In the genomic region with DNA sequence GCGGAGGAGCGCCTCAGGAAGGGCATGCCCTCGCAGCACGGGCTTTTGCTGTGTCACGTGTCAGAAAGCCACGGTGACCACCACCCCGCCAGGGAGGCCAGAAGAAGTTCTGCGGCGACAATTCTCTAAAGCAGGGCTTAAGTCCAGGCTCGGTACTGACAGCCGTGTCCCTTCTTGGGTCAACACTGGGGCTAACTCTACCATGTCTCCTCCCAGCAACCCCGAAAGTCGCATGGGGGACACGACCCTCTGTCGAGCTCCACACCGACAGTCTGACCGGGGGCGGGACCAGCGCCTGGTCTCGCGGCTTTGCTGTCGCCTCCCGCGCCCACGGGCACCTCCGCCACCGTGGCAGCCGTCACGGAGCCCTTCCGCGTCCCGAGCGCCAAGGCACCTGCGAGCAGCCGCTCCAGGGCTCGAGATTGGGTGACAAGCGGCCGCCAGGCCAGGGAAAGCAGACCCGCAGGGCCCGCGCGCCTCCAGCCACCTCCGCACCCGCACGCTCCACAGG, we compare ENCODE assay signal across 1 cellular context.
A peak's percentile ranks its signal among the peaks of the same experiment; 100 is the strongest.
TF ChIP-seq lines count a peak whose summit lies in the region.

No MANE protein-coding gene starts in this region.

TF ChIP-seq in HepG2, 621 proteins besides CTCF, POLR2A, EP300 and RAD21 (continued from another document and continues in another):
- TF ChIP-seq, protein P1, sequence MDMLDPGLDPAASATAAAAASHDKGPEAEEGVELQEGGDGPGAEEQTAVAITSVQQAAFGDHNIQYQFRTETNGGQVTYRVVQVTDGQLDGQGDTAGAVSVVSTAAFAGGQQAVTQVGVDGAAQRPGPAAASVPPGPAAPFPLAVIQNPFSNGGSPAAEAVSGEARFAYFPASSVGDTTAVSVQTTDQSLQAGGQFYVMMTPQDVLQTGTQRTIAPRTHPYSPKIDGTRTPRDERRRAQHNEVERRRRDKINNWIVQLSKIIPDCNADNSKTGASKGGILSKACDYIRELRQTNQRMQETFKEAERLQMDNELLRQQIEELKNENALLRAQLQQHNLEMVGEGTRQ (IDR thresholded peaks at IDR 0.05; ENCODE audit: low read depth, low read length) = peak; percentile 78
- TF ChIP-seq, protein P1 (CRISPR knock-in tag; IDR thresholded peaks at IDR 0.05; ENCODE audit: borderline replicate concordance) = peak; percentile 77; the same call in 1 of the 2 replicates
- TF ChIP-seq ZNF33B (CRISPR knock-in tag; IDR thresholded peaks at IDR 0.05) = no peak
- TF ChIP-seq SP2 (CRISPR knock-in tag; IDR thresholded peaks at IDR 0.05) = peak; percentile 62; the same call in 1 of the 2 replicates
- no peak; the same call in 1 of the 2 replicates for TF ChIP-seq ZNF430 (CRISPR knock-in tag; IDR thresholded peaks at IDR 0.05)
- TF ChIP-seq BORCS8-MEF2B (CRISPR knock-in tag; IDR thresholded peaks at IDR 0.05) = no peak
- TF ChIP-seq FOXO1 (CRISPR knock-in tag; IDR thresholded peaks at IDR 0.05) = no peak
- TF ChIP-seq, protein P2, sequence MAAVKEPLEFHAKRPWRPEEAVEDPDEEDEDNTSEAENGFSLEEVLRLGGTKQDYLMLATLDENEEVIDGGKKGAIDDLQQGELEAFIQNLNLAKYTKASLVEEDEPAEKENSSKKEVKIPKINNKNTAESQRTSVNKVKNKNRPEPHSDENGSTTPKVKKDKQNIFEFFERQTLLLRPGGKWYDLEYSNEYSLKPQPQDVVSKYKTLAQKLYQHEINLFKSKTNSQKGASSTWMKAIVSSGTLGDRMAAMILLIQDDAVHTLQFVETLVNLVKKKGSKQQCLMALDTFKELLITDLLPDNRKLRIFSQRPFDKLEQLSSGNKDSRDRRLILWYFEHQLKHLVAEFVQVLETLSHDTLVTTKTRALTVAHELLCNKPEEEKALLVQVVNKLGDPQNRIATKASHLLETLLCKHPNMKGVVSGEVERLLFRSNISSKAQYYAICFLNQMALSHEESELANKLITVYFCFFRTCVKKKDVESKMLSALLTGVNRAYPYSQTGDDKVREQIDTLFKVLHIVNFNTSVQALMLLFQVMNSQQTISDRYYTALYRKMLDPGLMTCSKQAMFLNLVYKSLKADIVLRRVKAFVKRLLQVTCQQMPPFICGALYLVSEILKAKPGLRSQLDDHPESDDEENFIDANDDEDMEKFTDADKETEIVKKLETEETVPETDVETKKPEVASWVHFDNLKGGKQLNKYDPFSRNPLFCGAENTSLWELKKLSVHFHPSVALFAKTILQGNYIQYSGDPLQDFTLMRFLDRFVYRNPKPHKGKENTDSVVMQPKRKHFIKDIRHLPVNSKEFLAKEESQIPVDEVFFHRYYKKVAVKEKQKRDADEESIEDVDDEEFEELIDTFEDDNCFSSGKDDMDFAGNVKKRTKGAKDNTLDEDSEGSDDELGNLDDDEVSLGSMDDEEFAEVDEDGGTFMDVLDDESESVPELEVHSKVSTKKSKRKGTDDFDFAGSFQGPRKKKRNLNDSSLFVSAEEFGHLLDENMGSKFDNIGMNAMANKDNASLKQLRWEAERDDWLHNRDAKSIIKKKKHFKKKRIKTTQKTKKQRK (IDR thresholded peaks at IDR 0.05; ENCODE audit: low read length) = no peak
- peak; percentile 95 for TF ChIP-seq NR1H2 (CRISPR knock-in tag; IDR thresholded peaks at IDR 0.05; ENCODE audit: borderline replicate concordance, low read depth)
- TF ChIP-seq ELF4 (CRISPR knock-in tag; IDR thresholded peaks at IDR 0.05; ENCODE audit: borderline replicate concordance) = no peak
- peak; percentile 82; the same call in 1 of the 2 replicates for TF ChIP-seq ZNF737 (CRISPR knock-in tag; IDR thresholded peaks at IDR 0.05; ENCODE audit: borderline replicate concordance)
- TF ChIP-seq RBFOX2 (IDR thresholded peaks at IDR 0.05; ENCODE audit: low read depth, low read length) = no peak
- TF ChIP-seq, protein P3, sequence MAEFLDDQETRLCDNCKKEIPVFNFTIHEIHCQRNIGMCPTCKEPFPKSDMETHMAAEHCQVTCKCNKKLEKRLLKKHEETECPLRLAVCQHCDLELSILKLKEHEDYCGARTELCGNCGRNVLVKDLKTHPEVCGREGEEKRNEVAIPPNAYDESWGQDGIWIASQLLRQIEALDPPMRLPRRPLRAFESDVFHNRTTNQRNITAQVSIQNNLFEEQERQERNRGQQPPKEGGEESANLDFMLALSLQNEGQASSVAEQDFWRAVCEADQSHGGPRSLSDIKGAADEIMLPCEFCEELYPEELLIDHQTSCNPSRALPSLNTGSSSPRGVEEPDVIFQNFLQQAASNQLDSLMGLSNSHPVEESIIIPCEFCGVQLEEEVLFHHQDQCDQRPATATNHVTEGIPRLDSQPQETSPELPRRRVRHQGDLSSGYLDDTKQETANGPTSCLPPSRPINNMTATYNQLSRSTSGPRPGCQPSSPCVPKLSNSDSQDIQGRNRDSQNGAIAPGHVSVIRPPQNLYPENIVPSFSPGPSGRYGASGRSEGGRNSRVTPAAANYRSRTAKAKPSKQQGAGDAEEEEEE (CRISPR knock-in tag; IDR thresholded peaks at IDR 0.05; ENCODE audit: borderline replicate concordance) = peak; percentile 91; the same call in 1 of the 2 replicates
- TF ChIP-seq, protein P4, sequence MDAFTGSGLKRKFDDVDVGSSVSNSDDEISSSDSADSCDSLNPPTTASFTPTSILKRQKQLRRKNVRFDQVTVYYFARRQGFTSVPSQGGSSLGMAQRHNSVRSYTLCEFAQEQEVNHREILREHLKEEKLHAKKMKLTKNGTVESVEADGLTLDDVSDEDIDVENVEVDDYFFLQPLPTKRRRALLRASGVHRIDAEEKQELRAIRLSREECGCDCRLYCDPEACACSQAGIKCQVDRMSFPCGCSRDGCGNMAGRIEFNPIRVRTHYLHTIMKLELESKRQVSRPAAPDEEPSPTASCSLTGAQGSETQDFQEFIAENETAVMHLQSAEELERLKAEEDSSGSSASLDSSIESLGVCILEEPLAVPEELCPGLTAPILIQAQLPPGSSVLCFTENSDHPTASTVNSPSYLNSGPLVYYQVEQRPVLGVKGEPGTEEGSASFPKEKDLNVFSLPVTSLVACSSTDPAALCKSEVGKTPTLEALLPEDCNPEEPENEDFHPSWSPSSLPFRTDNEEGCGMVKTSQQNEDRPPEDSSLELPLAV (CRISPR knock-in tag; conservative IDR thresholded peaks at IDR 0.05; ENCODE audit: low read depth) = no peak
- TF ChIP-seq, protein P5, sequence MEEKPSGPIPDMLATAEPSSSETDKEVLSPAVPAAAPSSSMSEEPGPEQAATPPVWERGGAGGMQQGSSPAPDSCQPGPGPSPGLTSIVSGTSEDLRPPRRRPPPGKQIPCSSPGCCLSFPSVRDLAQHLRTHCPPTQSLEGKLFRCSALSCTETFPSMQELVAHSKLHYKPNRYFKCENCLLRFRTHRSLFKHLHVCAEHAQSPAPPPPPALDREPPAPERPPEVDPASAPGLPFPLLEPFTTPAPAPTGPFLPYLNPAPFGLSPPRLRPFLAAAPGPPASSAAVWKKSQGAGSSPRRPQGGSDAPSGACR (CRISPR knock-in tag; IDR thresholded peaks at IDR 0.05) = no peak
- TF ChIP-seq ZNF550 (CRISPR knock-in tag; IDR thresholded peaks at IDR 0.05; ENCODE audit: borderline replicate concordance) = peak; percentile 23; the same call in 1 of the 2 replicates
- TF ChIP-seq ETV6 (CRISPR knock-in tag; conservative IDR thresholded peaks at IDR 0.05) = no peak
- peak; percentile 13 for TF ChIP-seq MEIS1 (CRISPR knock-in tag; IDR thresholded peaks at IDR 0.05; ENCODE audit: borderline replicate concordance)
- TF ChIP-seq ZFP36L1 (CRISPR knock-in tag; IDR thresholded peaks at IDR 0.05) = no peak
- TF ChIP-seq ZNF563 (CRISPR knock-in tag; IDR thresholded peaks at IDR 0.05) = peak; percentile 36; the same call in 1 of the 2 replicates
- TF ChIP-seq, protein P6, sequence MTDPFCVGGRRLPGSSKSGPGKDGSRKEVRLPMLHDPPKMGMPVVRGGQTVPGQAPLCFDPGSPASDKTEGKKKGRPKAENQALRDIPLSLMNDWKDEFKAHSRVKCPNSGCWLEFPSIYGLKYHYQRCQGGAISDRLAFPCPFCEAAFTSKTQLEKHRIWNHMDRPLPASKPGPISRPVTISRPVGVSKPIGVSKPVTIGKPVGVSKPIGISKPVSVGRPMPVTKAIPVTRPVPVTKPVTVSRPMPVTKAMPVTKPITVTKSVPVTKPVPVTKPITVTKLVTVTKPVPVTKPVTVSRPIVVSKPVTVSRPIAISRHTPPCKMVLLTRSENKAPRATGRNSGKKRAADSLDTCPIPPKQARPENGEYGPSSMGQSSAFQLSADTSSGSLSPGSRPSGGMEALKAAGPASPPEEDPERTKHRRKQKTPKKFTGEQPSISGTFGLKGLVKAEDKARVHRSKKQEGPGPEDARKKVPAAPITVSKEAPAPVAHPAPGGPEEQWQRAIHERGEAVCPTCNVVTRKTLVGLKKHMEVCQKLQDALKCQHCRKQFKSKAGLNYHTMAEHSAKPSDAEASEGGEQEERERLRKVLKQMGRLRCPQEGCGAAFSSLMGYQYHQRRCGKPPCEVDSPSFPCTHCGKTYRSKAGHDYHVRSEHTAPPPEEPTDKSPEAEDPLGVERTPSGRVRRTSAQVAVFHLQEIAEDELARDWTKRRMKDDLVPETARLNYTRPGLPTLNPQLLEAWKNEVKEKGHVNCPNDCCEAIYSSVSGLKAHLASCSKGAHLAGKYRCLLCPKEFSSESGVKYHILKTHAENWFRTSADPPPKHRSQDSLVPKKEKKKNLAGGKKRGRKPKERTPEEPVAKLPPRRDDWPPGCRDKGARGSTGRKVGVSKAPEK (CRISPR knock-in tag; IDR thresholded peaks at IDR 0.05; ENCODE audit: borderline replicate concordance) = peak; percentile 5; the same call in 1 of the 2 replicates
- no peak for TF ChIP-seq SP5 (CRISPR knock-in tag; IDR thresholded peaks at IDR 0.05; ENCODE audit: borderline replicate concordance, low read depth)
- TF ChIP-seq, protein P7, sequence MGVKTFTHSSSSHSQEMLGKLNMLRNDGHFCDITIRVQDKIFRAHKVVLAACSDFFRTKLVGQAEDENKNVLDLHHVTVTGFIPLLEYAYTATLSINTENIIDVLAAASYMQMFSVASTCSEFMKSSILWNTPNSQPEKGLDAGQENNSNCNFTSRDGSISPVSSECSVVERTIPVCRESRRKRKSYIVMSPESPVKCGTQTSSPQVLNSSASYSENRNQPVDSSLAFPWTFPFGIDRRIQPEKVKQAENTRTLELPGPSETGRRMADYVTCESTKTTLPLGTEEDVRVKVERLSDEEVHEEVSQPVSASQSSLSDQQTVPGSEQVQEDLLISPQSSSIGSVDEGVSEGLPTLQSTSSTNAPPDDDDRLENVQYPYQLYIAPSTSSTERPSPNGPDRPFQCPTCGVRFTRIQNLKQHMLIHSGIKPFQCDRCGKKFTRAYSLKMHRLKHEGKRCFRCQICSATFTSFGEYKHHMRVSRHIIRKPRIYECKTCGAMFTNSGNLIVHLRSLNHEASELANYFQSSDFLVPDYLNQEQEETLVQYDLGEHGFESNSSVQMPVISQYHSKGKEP (CRISPR knock-in tag; IDR thresholded peaks at IDR 0.05) = no peak; the same call in 1 of the 2 replicates
- TF ChIP-seq ZNF616 (CRISPR knock-in tag; IDR thresholded peaks at IDR 0.05; ENCODE audit: low read depth) = no peak
- no peak for TF ChIP-seq PRPF4 (IDR thresholded peaks at IDR 0.05; ENCODE audit: low read depth, low read length, poor library complexity, severe bottlenecking)
- no peak for TF ChIP-seq SKI (IDR thresholded peaks at IDR 0.05; ENCODE audit: partially characterized antibody)
- TF ChIP-seq PHF21A (CRISPR knock-in tag; IDR thresholded peaks at IDR 0.05) = no peak
- no peak for TF ChIP-seq ZNF367 (CRISPR knock-in tag; IDR thresholded peaks at IDR 0.05; ENCODE audit: borderline replicate concordance)
- peak; percentile 82 for TF ChIP-seq AGO2 (optimal IDR thresholded peaks at IDR 0.05; ENCODE audit: low read depth, low read length)
- TF ChIP-seq U2AF1 (optimal IDR thresholded peaks at IDR 0.05; ENCODE audit: low read depth, low read length) = no peak
- no peak for TF ChIP-seq FOXA1 (IDR thresholded peaks at IDR 0.05)
- peak; percentile 36; the same call in 1 of the 2 replicates for TF ChIP-seq FOXA1 (CRISPR knock-in tag; IDR thresholded peaks at IDR 0.05)
- TF ChIP-seq, protein P8, sequence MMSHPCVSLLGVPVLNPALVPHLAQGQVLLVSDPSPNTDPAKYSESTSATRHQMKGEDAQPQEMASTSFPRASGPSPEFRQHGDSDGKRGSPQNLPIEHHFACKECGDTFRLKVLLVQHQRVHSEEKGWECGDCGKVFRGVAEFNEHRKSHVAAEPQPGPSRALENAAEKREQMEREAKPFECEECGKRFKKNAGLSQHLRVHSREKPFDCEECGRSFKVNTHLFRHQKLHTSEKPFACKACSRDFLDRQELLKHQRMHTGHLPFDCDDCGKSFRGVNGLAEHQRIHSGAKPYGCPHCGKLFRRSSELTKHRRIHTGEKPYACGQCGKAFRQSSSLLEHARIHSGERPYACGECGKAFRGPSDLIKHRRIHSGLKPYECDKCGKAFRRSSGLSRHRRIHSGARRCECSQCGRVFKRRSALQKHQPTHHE (CRISPR knock-in tag; IDR thresholded peaks at IDR 0.05; ENCODE audit: borderline replicate concordance) = 0 out of 2 replicates have a peak, but pooled peaks have one; percentile 26
- no peak for TF ChIP-seq NFATC3 (CRISPR knock-in tag; IDR thresholded peaks at IDR 0.05)
- no peak for TF ChIP-seq ZNF780A (CRISPR knock-in tag; IDR thresholded peaks at IDR 0.05)
- no peak for TF ChIP-seq CEBPG (CRISPR knock-in tag; IDR thresholded peaks at IDR 0.05)
- no peak for TF ChIP-seq RCOR2 (CRISPR knock-in tag; IDR thresholded peaks at IDR 0.05)
- TF ChIP-seq, protein P9, sequence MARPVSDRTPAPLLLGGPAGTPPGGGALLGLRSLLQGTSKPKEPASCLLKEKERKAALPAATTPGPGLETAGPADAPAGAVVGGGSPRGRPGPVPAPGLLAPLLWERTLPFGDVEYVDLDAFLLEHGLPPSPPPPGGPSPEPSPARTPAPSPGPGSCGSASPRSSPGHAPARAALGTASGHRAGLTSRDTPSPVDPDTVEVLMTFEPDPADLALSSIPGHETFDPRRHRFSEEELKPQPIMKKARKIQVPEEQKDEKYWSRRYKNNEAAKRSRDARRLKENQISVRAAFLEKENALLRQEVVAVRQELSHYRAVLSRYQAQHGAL (CRISPR knock-in tag; IDR thresholded peaks at IDR 0.05; ENCODE audit: not compliant biosample characterization) = no peak
- TF ChIP-seq KLF9 (CRISPR knock-in tag; IDR thresholded peaks at IDR 0.05; ENCODE audit: low read depth) = no peak
- TF ChIP-seq RBAK (CRISPR knock-in tag; IDR thresholded peaks at IDR 0.05) = no peak
- TF ChIP-seq TRIM24 (CRISPR knock-in tag; IDR thresholded peaks at IDR 0.05) = no peak
- TF ChIP-seq CENPT (CRISPR knock-in tag; IDR thresholded peaks at IDR 0.05; ENCODE audit: low read depth) = no peak; the same call in 1 of the 2 replicates
- TF ChIP-seq IKZF1 (IDR thresholded peaks at IDR 0.05) = no peak
- TF ChIP-seq ZKSCAN8 (CRISPR knock-in tag; IDR thresholded peaks at IDR 0.05; ENCODE audit: borderline replicate concordance) = no peak
- TF ChIP-seq ZSCAN20 (CRISPR knock-in tag; IDR thresholded peaks at IDR 0.05; ENCODE audit: borderline replicate concordance) = peak; percentile 83; the same call in 1 of the 2 replicates
- TF ChIP-seq FIP1L1 (IDR thresholded peaks at IDR 0.05; ENCODE audit: borderline replicate concordance, insufficient read depth, low read depth, low read length) = no peak
- peak; percentile 66 for TF ChIP-seq CHCHD3 (CRISPR knock-in tag; IDR thresholded peaks at IDR 0.05)
- TF ChIP-seq ZNF431 (CRISPR knock-in tag; IDR thresholded peaks at IDR 0.05; ENCODE audit: borderline replicate concordance, low read depth) = peak; percentile 68; the same call in 1 of the 2 replicates
- TF ChIP-seq ZFP41 (CRISPR knock-in tag; IDR thresholded peaks at IDR 0.05; ENCODE audit: borderline replicate concordance) = 0 out of 2 replicates have a peak, but pooled peaks have one; percentile 22
